ENCODE assay signal across 29 cellular contexts in the genomic region with DNA sequence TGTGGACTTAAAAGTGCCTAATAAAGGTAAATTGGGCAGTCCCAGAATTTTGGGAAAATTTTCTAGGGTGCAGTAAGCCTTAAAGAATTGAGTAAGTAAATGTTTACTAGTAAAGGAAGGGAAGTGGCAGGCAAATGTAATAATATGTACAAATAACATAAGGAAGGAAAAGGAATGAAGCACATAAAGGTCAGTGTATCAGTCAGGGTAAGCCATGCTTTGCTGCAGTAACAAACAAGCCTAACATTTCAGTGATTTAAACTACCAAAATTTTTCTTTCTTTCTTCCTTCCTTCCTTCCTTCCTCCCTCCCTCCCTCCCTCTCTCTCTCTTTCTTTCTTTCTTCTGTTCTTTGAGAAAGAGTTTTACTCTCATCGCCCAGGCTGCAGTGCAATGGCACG.
"Had no signal": no experiment of that assay in that cellular context is flagged by ENCODE, and none has a peak within 500 bp of the region (broad histone marks: within the 10 kb centered on the region; RNA-seq: fewer than 3 reads in every experiment).

No MANE protein-coding gene starts in this region.

- H3K27me3 Mint-ChIP-seq: dendritic cell treated with granulocyte-macrophage colony-stimulating factor and Interleukin-4, amounts not matched to agents 40 ng/mL and 50 ng/mL, for 4 days; effector memory CD8-positive, alpha-beta T cell had no signal

- H3K9me3 ChIP-seq: colonic mucosa, esophagus muscularis mucosa, esophagus squamous epithelium, gastrocnemius medialis, gastroesophageal sphincter had no signal

- H3K4me3 ChIP-seq: colonic mucosa, coronary artery, dorsolateral prefrontal cortex, esophagus muscularis mucosa, esophagus squamous epithelium, gastrocnemius medialis, gastroesophageal sphincter, heart left ventricle, heart right ventricle had no signal

- ATAC-seq: effector memory CD8-positive, alpha-beta T cell; esophagus mucosa; foreskin keratinocyte; gastrocnemius medialis; gastroesophageal sphincter; heart left ventricle; heart right ventricle had no signal

- DNase-seq: colonic mucosa; cortex of kidney; dermis blood vessel endothelial cell; dorsolateral prefrontal cortex; effector CD4-positive, alpha-beta T cell; effector CD8-positive, alpha-beta T cell; effector memory CD4-positive, alpha-beta T cell; effector memory CD8-positive, alpha-beta T cell; endodermal cell; erythroblast; esophagus squamous epithelium; foreskin fibroblast; foreskin keratinocyte; foreskin melanocyte; gastrocnemius medialis; glutamatergic neuron; head of caudate nucleus; heart left ventricle; heart right ventricle had no signal

- H3K27ac Mint-ChIP-seq: dendritic cell treated with granulocyte-macrophage colony-stimulating factor and Interleukin-4, amounts not matched to agents 40 ng/mL and 50 ng/mL, for 4 days; effector memory CD8-positive, alpha-beta T cell; endodermal cell had no signal

- H3K36me3 ChIP-seq: colonic mucosa, esophagus muscularis mucosa, esophagus squamous epithelium, gastrocnemius medialis, gastroesophageal sphincter, heart left ventricle, heart right ventricle had no signal

- H3K4me3 Mint-ChIP-seq: dendritic cell treated with granulocyte-macrophage colony-stimulating factor and Interleukin-4, amounts not matched to agents 40 ng/mL and 50 ng/mL, for 4 days; effector memory CD8-positive, alpha-beta T cell; endodermal cell had no signal

- H3K27ac ChIP-seq: colonic mucosa, coronary artery, dorsolateral prefrontal cortex, epithelial cell of prostate, esophagus muscularis mucosa, esophagus squamous epithelium, foreskin keratinocyte, gastrocnemius medialis, gastroesophageal sphincter, heart left ventricle, heart right ventricle had no signal

- H3K4me1 ChIP-seq: colonic mucosa, esophagus squamous epithelium, foreskin keratinocyte, gastrocnemius medialis had no signal

- FAIRE-seq: colon, endometrium, endothelial cell of umbilical vein, frontal cortex had no signal

- H3K27me3 ChIP-seq: colonic mucosa, dorsolateral prefrontal cortex, esophagus muscularis mucosa, esophagus squamous epithelium, foreskin keratinocyte, gastrocnemius medialis, gastroesophageal sphincter, heart left ventricle, heart right ventricle had no signal

- H3K4me1 Mint-ChIP-seq: endodermal cell had no signal

- H3K9me3 Mint-ChIP-seq: dendritic cell treated with granulocyte-macrophage colony-stimulating factor and Interleukin-4, amounts not matched to agents 40 ng/mL and 50 ng/mL, for 4 days; effector memory CD8-positive, alpha-beta T cell had no signal
